ENCODE assay signal across 1 cellular context in genomic region chr5:17223375-17224185, GRCh38.
TF ChIP-seq lines count a peak whose summit lies in the region.

No MANE protein-coding gene starts in this region.

TF ChIP-seq in IMR-90, 13 proteins besides CTCF, POLR2A, EP300 and RAD21 (continued from another document):
- TF ChIP-seq, protein P1, sequence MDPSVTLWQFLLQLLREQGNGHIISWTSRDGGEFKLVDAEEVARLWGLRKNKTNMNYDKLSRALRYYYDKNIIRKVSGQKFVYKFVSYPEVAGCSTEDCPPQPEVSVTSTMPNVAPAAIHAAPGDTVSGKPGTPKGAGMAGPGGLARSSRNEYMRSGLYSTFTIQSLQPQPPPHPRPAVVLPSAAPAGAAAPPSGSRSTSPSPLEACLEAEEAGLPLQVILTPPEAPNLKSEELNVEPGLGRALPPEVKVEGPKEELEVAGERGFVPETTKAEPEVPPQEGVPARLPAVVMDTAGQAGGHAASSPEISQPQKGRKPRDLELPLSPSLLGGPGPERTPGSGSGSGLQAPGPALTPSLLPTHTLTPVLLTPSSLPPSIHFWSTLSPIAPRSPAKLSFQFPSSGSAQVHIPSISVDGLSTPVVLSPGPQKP (IDR thresholded peaks at IDR 0.05; ENCODE audit: borderline replicate concordance, low read depth, low read length) = no peak
- no peak for TF ChIP-seq RCOR1 (IDR thresholded peaks at IDR 0.05; ENCODE audit: insufficient replicate concordance, low read length)
- no peak for TF ChIP-seq CHD1 (IDR thresholded peaks at IDR 0.05; ENCODE audit: low read depth, low read length)
- TF ChIP-seq SMC3 (IDR thresholded peaks at IDR 0.05; ENCODE audit: low read depth, low read length) = no peak
TF ChIP-seq in IMR-90: peak in this region for 0.
